In genomic region chr4:72909461-72909860, GRCh38 we compare ENCODE assay signal across 1 cellular context.
TF ChIP-seq lines count a peak whose summit lies in the region.

No MANE protein-coding gene starts in this region.

TF ChIP-seq in K562, 482 proteins besides CTCF, POLR2A, EP300 and RAD21 (continued from another document):
- TF ChIP-seq CHD2 (IDR thresholded peaks at IDR 0.05; ENCODE audit: low read depth, low read length) (no peak), E2F6 (IDR thresholded peaks at IDR 0.05; ENCODE audit: borderline replicate concordance in 1 of 2, extremely low read depth in 1 of 2, insufficient read depth in 1 of 2, insufficient read length in 1 of 2, low read depth in 1 of 2, low read length in 1 of 2, poor library complexity in 1 of 2, severe bottlenecking in 1 of 2) (no peak), RFX1 (IDR thresholded peaks at IDR 0.05) (no peak), MTA2 (IDR thresholded peaks at IDR 0.05; ENCODE audit: low read depth) (no peak), SMAD3 (CRISPR knock-in tag; conservative IDR thresholded peaks at IDR 0.05) (no peak)
